Comparison of ENCODE assay signal across 8 cellular contexts in genomic region chr19:2944775-2945574, GRCh38. TPM values are rescaled to one million over a fixed set of nuclear protein-coding genes. Genes with fewer than 3 reads are reported as not detected.
A peak's percentile ranks its signal among the peaks of the same experiment; 100 is the strongest.
DNase-seq lines count a peak whose midpoint lies in the region; ATAC-seq and TF ChIP-seq lines count a peak whose summit lies in the region.

Gene ZNF77 (minus strand): TSS chr19:2944971. CDS start chr19:2944840, 131 bp downstream.

- DNase-seq in DMS 273 treated with DMSO at 0.1 percent for 48 hours (lab: John Stamatoyannopoulos, UW): peak; percentile 96
- peak; percentile 99 for DNase-seq in HuH-7.5 (ENCODE audit: low spot score)
- DNase-seq in OCI-M2 (lab: John Stamatoyannopoulos, UW; ENCODE audit: unreplicated experiment): peak; percentile 95
- peak; percentile 99 for DNase-seq in activated T-cell treated with anti-CD3 and anti-CD28 coated beads, Interleukin-2, amount 50 U/mL, for 24 hours
- DNase-seq in erythroblast (lab: John Stamatoyannopoulos, UW): peak; percentile 76 to 83
- peak; percentile 100 for DNase-seq in mucosa of gallbladder (ENCODE audit: low spot score)
- DNase-seq in stimulated activated CD8-positive, alpha-beta memory T cell treated with anti-CD3 and anti-CD28 coated beads, Interleukin-4, amount 100 ng/mL, for 24 hours (ENCODE audit: low read depth): peak; percentile 98

- peak within 1 kb of the TSS; percentile 93 for H3K4me3 Mint-ChIP-seq in activated T-cell treated with anti-CD3 and anti-CD28 coated beads, Interleukin-2, amount 50 U/mL, for 24 hours

- no peaks in the 10 kb centered on the region for H3K27me3 Mint-ChIP-seq in activated T-cell treated with anti-CD3 and anti-CD28 coated beads, Interleukin-2, amount 50 U/mL, for 24 hours

- peak within 1 kb of the TSS; percentile 100 for H3K27ac Mint-ChIP-seq in activated T-cell treated with anti-CD3 and anti-CD28 coated beads, Interleukin-2, amount 50 U/mL, for 24 hours

- H3K9me3 Mint-ChIP-seq in activated T-cell treated with anti-CD3 and anti-CD28 coated beads, Interleukin-2, amount 50 U/mL, for 24 hours: no peaks in the 10 kb centered on the region

- H3K4me1 Mint-ChIP-seq in activated T-cell treated with anti-CD3 and anti-CD28 coated beads, Interleukin-2, amount 50 U/mL, for 24 hours (ENCODE audit: low read depth): peaks cover 42% of the 10 kb centered on the region

- peaks cover 22% of the 10 kb centered on the region for H3K36me3 Mint-ChIP-seq in activated T-cell treated with anti-CD3 and anti-CD28 coated beads, Interleukin-2, amount 50 U/mL, for 24 hours (ENCODE audit: low read depth)

- peak; percentile 35 for TF ChIP-seq POLR2A in erythroblast (IDR thresholded peaks at IDR 0.05; ENCODE audit: low read length)

- ATAC-seq in GM21528 (IDR thresholded peaks at IDR 0.05; ENCODE audit: low FRiP score, unreplicated experiment): peak; percentile 84

RNA-seq across cellular contexts. Expression of gene ZNF77, which starts in this region (rescaled TPM):
- 2.8 TPM for total RNA-seq in mucosa of gallbladder

Comparison
In these comparisons a context has a peak if more than half of its experiments do, and no peak if none do; other contexts are left out.
1. Peak in every context shown above with its lines: DNase-seq and ATAC-seq.